In the genomic region with DNA sequence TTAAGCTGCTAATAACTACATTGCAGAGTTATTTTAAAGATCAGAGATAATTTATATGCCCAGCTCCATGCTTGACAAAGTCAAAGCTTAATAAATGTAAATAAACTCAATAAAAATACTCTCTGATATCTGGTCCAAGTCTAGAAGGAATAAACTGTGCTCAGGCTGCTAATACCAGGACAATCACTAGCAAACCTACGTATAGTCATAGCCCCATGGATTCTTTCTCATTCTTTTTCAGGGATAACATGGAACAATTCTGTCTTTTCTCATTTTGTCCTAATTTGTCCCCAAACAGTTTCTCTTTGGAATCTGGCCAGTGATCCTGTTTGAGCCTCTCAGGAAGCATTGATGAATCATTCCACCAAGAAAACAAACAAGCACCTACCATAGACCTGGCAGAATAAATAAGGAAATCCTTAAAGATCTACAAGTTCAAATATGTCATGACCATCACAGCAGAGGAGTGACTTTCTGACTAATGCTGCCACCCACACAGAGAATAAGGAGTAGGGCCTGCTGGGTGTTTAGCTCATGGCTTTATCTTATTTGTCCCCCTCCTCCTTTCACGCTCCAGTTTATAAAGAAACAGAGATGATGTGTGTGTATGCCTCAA, we compare ENCODE assay signal across 21 cellular contexts. TPM values are rescaled to one million over a fixed set of nuclear protein-coding genes. Genes with fewer than 3 reads are reported as not detected.
DNase-seq lines count a peak whose midpoint lies in the region; FAIRE-seq and TF ChIP-seq lines count a peak whose summit lies in the region.
"Had no signal": no experiment of that assay in that cellular context is flagged by ENCODE, and none has a peak within 500 bp of the region (broad histone marks: within the 10 kb centered on the region; RNA-seq: fewer than 3 reads in every experiment).

No MANE protein-coding gene starts in this region.

- FAIRE-seq in H54 (lab: Jason Lieb, UNC) = peak; percentile 67
- no peak for FAIRE-seq in small intestine (lab: Jason Lieb, UNC)
- FAIRE-seq: GM12878, GM19239 had no signal

- H3K27me3 Mint-ChIP-seq in HFFc6 (ENCODE audit: insufficient read depth) = no peaks in the 10 kb centered on the region; the same call in 1 of the 2 replicates
- H3K27me3 Mint-ChIP-seq: activated naive CD8-positive, alpha-beta T cell treated with anti-CD3 and anti-CD28 coated beads, Interleukin-2, amount 10 ng/mL, durations not matched to agents 7 days and 5 days had no signal

- H3K27ac Mint-ChIP-seq in HFFc6 = no peak overlapping the region
- H3K27ac Mint-ChIP-seq: activated naive CD8-positive, alpha-beta T cell treated with anti-CD3 and anti-CD28 coated beads, Interleukin-2, amount 10 ng/mL, durations not matched to agents 7 days and 5 days had no signal

- no peaks in the 10 kb centered on the region for H3K27me3 ChIP-seq in SJSA1 (replicated peaks)
- no peaks in the 10 kb centered on the region for H3K27me3 ChIP-seq in small intestine (ENCODE audit: control insufficient read depth in 2 of 2, insufficient read depth in 2 of 2, low read length in 2 of 2)
- H3K27me3 ChIP-seq: stomach had no signal

- H3K4me1 ChIP-seq in SJSA1 (replicated peaks) = peaks cover 33% of the 10 kb centered on the region
- H3K4me1 ChIP-seq in small intestine (ENCODE audit: control insufficient read depth in 2 of 2, insufficient read depth in 1 of 2, low read depth in 1 of 2, low read length in 1 of 2) = no peaks in the 10 kb centered on the region
- H3K4me1 ChIP-seq: psoas muscle had no signal

- peaks cover 35% of the 10 kb centered on the region for H3K4me1 Mint-ChIP-seq in HFFc6 (ENCODE audit: low read depth)

- no peaks in the 10 kb centered on the region for H3K36me3 ChIP-seq in SJSA1
- H3K36me3 ChIP-seq in small intestine (ENCODE audit: control insufficient read depth in 2 of 2, insufficient read depth in 2 of 2, low read length in 2 of 2) = peaks cover 2 to 5% of the 10 kb centered on the region in 2 donors

- H3K9me3 Mint-ChIP-seq in HFFc6 = no peaks in the 10 kb centered on the region
- H3K9me3 Mint-ChIP-seq: activated naive CD8-positive, alpha-beta T cell treated with anti-CD3 and anti-CD28 coated beads, Interleukin-2, amount 10 ng/mL, durations not matched to agents 7 days and 5 days had no signal

- WGBS in small intestine, 3 donors = 77 to 87% (median 80%) methylated on average over 2 of the region's 2 CpGs

- TF ChIP-seq CTCF in fibroblast of the aortic adventitia (IDR thresholded peaks at IDR 0.05; ENCODE audit: insufficient read depth, low read length) (no peak), HFFc6 (IDR thresholded peaks at IDR 0.05) (no peak)

- H3K27ac ChIP-seq in SJSA1 = peak overlapping the region; percentile 40
- H3K27ac ChIP-seq in small intestine (ENCODE audit: low read depth in 1 of 2, low read length in 1 of 2) = no peak overlapping the region
- H3K27ac ChIP-seq: psoas muscle had no signal

- H3K36me3 Mint-ChIP-seq in HFFc6 (ENCODE audit: low read depth) = peaks cover 21% of the 10 kb centered on the region

- H3K9me3 ChIP-seq in SJSA1 (replicated peaks) (no peaks in the 10 kb centered on the region), small intestine (ENCODE audit: control insufficient read depth, low read depth) (no peaks in the 10 kb centered on the region)
- H3K9me3 ChIP-seq: psoas muscle, stomach had no signal

- TF ChIP-seq POLR2A in H54 (IDR thresholded peaks at IDR 0.05; ENCODE audit: low read depth, low read length) = no peak

- H3K4me3 ChIP-seq in SJSA1 (no peak overlapping the region), fibroblast of the aortic adventitia (ENCODE audit: low read depth, low read length) (no peak overlapping the region), small intestine (ENCODE audit: low read depth in 1 of 2, low read length in 2 of 2) (no peak overlapping the region)
- H3K4me3 ChIP-seq: GM12878, psoas muscle, stomach had no signal

- DNase-seq in H54 (ENCODE audit: insufficient read length, low spot score) (no peak), SJSA1 (ENCODE audit: low read depth in 1 of 2, low spot score in 2 of 2) (peak; percentile 60 to 84), fibroblast of the aortic adventitia (ENCODE audit: low read depth) (peak; percentile 10), small intestine (peak; percentile 43), DMS114 treated with DMSO at 0.1 percent for 48 hours (lab: John Stamatoyannopoulos, UW; ENCODE audit: unreplicated experiment) (no peak), DMS153 treated with DMSO at 0.1 percent for 48 hours (lab: John Stamatoyannopoulos, UW; ENCODE audit: unreplicated experiment) (no peak), HFFc6 (no peak)
- DNase-seq: activated CD8-positive, alpha-beta memory T cell treated with anti-CD3 and anti-CD28 coated beads for 24 hours; activated naive CD8-positive, alpha-beta T cell treated with anti-CD3 and anti-CD28 coated beads, Interleukin-2, amount 10 ng/mL, durations not matched to agents 7 days and 5 days; COR-L47; effector CD8-positive, alpha-beta T cell; hippocampal formation; Karpas-422; psoas muscle; RPMI8226; stimulated activated CD4-positive, alpha-beta T cell treated with anti-CD3 and anti-CD28 coated beads, Interleukin-4, amount 100 ng/mL, for 4 hours; stomach; T1000 had no signal

- no peak overlapping the region for H3K4me3 Mint-ChIP-seq in HFFc6
- H3K4me3 Mint-ChIP-seq: activated naive CD8-positive, alpha-beta T cell treated with anti-CD3 and anti-CD28 coated beads, Interleukin-2, amount 10 ng/mL, durations not matched to agents 7 days and 5 days had no signal

RNA-seq across cellular contexts. Expression of gene B3GNT6, which starts 14.1 kb away (rescaled TPM):
- 0.58 TPM in 1 of 2 replicates, not detected in the other for total RNA-seq in SJSA1 (2014; rRNA removed; shearing (Covaris generic))
- total RNA-seq in fibroblast of the aortic adventitia (ENCODE audit: low replicate concordance) = not detected in 2 replicates
- polyA plus RNA-seq in small intestine = 1 to 10 TPM; 1.6 to 7.0 (median 2.0) TPM
- total RNA-seq in HFFc6 (2021; fragmentation: NEBNext Ultra II Directional; extraction: Animal tissue kit (Norgen Biotek cat#: 25700)) = not detected
- total RNA-seq: activated naive CD8-positive, alpha-beta T cell treated with anti-CD3 and anti-CD28 coated beads, Interleukin-2, amount 10 ng/mL, durations not matched to agents 7 days and 5 days; GM12878; mononuclear cell had no signal
- polyA plus RNA-seq: GM12878, psoas muscle had no signal

RNA-seq across cellular contexts. Expression of gene CAPN5, which starts 46.7 kb away (rescaled TPM):
- total RNA-seq in SJSA1 (2014; rRNA removed; shearing (Covaris generic)) = 8.7 and 10.4 TPM in 2 replicates
- 9.6 and 31.0 TPM in 2 replicates for total RNA-seq in fibroblast of the aortic adventitia (ENCODE audit: low replicate concordance)
- 10 to 100 TPM; 43.8 to 61.1 (median 48.6) TPM for polyA plus RNA-seq in small intestine
- total RNA-seq in HFFc6 (2021; fragmentation: NEBNext Ultra II Directional; extraction: Animal tissue kit (Norgen Biotek cat#: 25700)) = 10 to 100 TPM; 20.7 to 32.7 (median 29.0) TPM

Comparison
In these comparisons a context has a peak if more than half of its experiments do, and no peak if none do; other contexts are left out.
1. DNase-seq: peak in SJSA1 (2 of 2), fibroblast of the aortic adventitia (single experiment) and small intestine (single experiment); none in H54 (single experiment), DMS114 treated with DMSO at 0.1 percent for 48 hours (single experiment), DMS153 treated with DMSO at 0.1 percent for 48 hours (single experiment) and HFFc6 (single experiment).